Comparison of ENCODE assay signal across 8 cellular contexts in genomic region chr16:30715777-30716445, GRCh38. TPM values are rescaled to one million over a fixed set of nuclear protein-coding genes. Genes with fewer than 3 reads are reported as not detected.
DNase-seq lines count a peak whose midpoint lies in the region; ATAC-seq and TF ChIP-seq lines count a peak whose summit lies in the region.

No MANE protein-coding gene starts in this region.

- TF ChIP-seq CTCF in IMR-90 (conservative IDR thresholded peaks at IDR 0.05; ENCODE audit: low read depth, low read length) = no peak
- TF ChIP-seq CTCF in fibroblast of villous mesenchyme (IDR thresholded peaks at IDR 0.05; ENCODE audit: insufficient read depth, low read depth, low read length) = no peak
- no peak for TF ChIP-seq CTCF in esophagus squamous epithelium (IDR thresholded peaks at IDR 0.05)

- CTCF ChIA-PET in IMR-90 (lab: Yijun Ruan, JAX) = no interaction called here

- no peak overlapping the region for H2BK5ac ChIP-seq in IMR-90 (ENCODE audit: low read depth, low read length, poor library complexity, severe bottlenecking)

- H4K5ac ChIP-seq in IMR-90 (ENCODE audit: low read depth, low read length) = no peak overlapping the region

- dilution Hi-C loops in IMR-90 (cut with HindIII; ENCODE audit: low sequenced_read_pairs, unreplicated experiment) = no loop called here

- H3K4me3 ChIP-seq in IMR-90 (ENCODE audit: insufficient read depth, low read depth, low read length) = no peak overlapping the region
- no peak overlapping the region for H3K4me3 ChIP-seq in fibroblast of villous mesenchyme (ENCODE audit: low read depth, low read length)
- H3K4me3 ChIP-seq in esophagus squamous epithelium = no peak overlapping the region

- H4K8ac ChIP-seq in IMR-90 (ENCODE audit: low read depth in 2 of 2, low read length in 2 of 2) = no peak overlapping the region

- H3K14ac ChIP-seq in IMR-90 (replicated peaks; ENCODE audit: low read depth, low read length) = no peak overlapping the region

- no peak overlapping the region for H2BK120ac ChIP-seq in IMR-90 (ENCODE audit: low read depth, low read length)

- WGBS in IMR-90 (ENCODE audit: extremely low coverage in 2 of 2, insufficient read length in 1 of 2), 2 experiments = no CpG with 5 or more reads among the region's 17 CpGs
- WGBS in esophagus squamous epithelium, 2 donors = 70 to 77% methylated on average over 13 to 16 of the region's 17 CpGs

- no peak overlapping the region for H4K91ac ChIP-seq in IMR-90 (ENCODE audit: insufficient read depth, low read depth, low read length)

- H3K27me3 ChIP-seq in IMR-90 (ENCODE audit: control insufficient read depth, insufficient read depth, low read length) = no peaks in the 10 kb centered on the region
- H3K27me3 ChIP-seq in esophagus squamous epithelium = no peaks in the 10 kb centered on the region

- POLR2A ChIA-PET in IMR-90 (lab: Charles Lee; ENCODE audit: unreplicated experiment) = no interaction called here

- no peak overlapping the region for H3K9ac ChIP-seq in IMR-90 (ENCODE audit: low read depth, low read length)

- H3K27ac ChIP-seq in IMR-90 (ENCODE audit: insufficient read depth, low read length) (no peak overlapping the region), esophagus squamous epithelium (peak overlapping the region in 2 of 4 donors; percentile 29 to 55)

- DNase-seq in IMR-90 = peak; percentile 36
- peak; percentile 29 to 41 for DNase-seq in activated CD4-positive, alpha-beta T cell treated with anti-CD3 and anti-CD28 coated beads, Interleukin-2, amount 50 U/mL, for 48 hours
- peak; percentile 47 for DNase-seq in fibroblast of villous mesenchyme (ENCODE audit: low read depth)
- DNase-seq in stimulated activated CD8-positive, alpha-beta memory T cell treated with anti-CD3 and anti-CD28 coated beads, Interleukin-4, amount 100 ng/mL, for 24 hours (ENCODE audit: low read depth) = peak; percentile 19
- no peak for DNase-seq in cerebellar cortex (ENCODE audit: low spot score)
- no peak for DNase-seq in esophagus squamous epithelium (lab: John Stamatoyannopoulos, UW)
- DNase-seq in H4 (ENCODE audit: low spot score) = no peak
- no peak for DNase-seq in glomerular visceral epithelial cell (ENCODE audit: extremely low spot score)

- H4K20me1 ChIP-seq in IMR-90 (ENCODE audit: insufficient read depth, low read length) = peaks cover 14% of the 10 kb centered on the region

- no peak overlapping the region for H3K56ac ChIP-seq in IMR-90 (ENCODE audit: extremely low read depth, insufficient read depth, low read length)

- no peak overlapping the region for H2AFZ ChIP-seq in IMR-90 (replicated peaks; ENCODE audit: low read length, poor library complexity)

- H3K4ac ChIP-seq in IMR-90 (ENCODE audit: low read depth, low read length) = no peak overlapping the region

- H3K23ac ChIP-seq in IMR-90 (ENCODE audit: low read depth, low read length) = no peak overlapping the region

- intact Hi-C loops in IMR-90 (cut with micrococcal nuclease) = no loop called here
- intact Hi-C loops in esophagus squamous epithelium (cut with DNase I) = no loop called here

- TF ChIP-seq POLR2A in IMR-90 (IDR thresholded peaks at IDR 0.05; ENCODE audit: low read depth, low read length) (no peak), esophagus squamous epithelium (IDR thresholded peaks at IDR 0.05) (no peak)

- H3K36me3 ChIP-seq in IMR-90 (ENCODE audit: control insufficient read depth, insufficient read depth, low read length) = peaks cover 66% of the 10 kb centered on the region
- peaks cover 47 to 100% (median 87%) of the 10 kb centered on the region in 3 donors for H3K36me3 ChIP-seq in esophagus squamous epithelium

- no peak for ATAC-seq in IMR-90 (ENCODE audit: low read depth)

- no peak overlapping the region for H3K4me2 ChIP-seq in IMR-90 (ENCODE audit: low read depth, low read length)

- no peak overlapping the region for H2AK5ac ChIP-seq in IMR-90 (ENCODE audit: low read depth, low read length)

- peaks cover 32 to 57% of the 10 kb centered on the region in 2 experiments for H3K79me1 ChIP-seq in IMR-90 (ENCODE audit: low read depth in 1 of 2, low read length in 2 of 2)

- peaks cover 7% of the 10 kb centered on the region; the same call in 1 of the 2 replicates for H3K9me1 ChIP-seq in IMR-90 (ENCODE audit: insufficient read depth, low read length)

- TF ChIP-seq RAD21 in IMR-90 (IDR thresholded peaks at IDR 0.05; ENCODE audit: low read length) = no peak

- in situ Hi-C loops in IMR-90 (cut with MboI; ENCODE audit: low sequenced_read_pairs) = no loop called here

- BruUV-seq in IMR-90 (replicated peaks; lab: Mats Ljungman, UMichigan) = no TSS peak

- H3K18ac ChIP-seq in IMR-90 (ENCODE audit: low read depth, low read length) = no peak overlapping the region

- H2BK20ac ChIP-seq in IMR-90 (ENCODE audit: low read depth, low read length) = no peak overlapping the region

- no peak overlapping the region for H2BK15ac ChIP-seq in IMR-90 (ENCODE audit: low read depth, low read length)

- H3K9me3 ChIP-seq in IMR-90 (ENCODE audit: control insufficient read depth, insufficient read depth, low read length) (no peaks in the 10 kb centered on the region), esophagus squamous epithelium (no peaks in the 10 kb centered on the region)

- H3K4me1 ChIP-seq in IMR-90 (ENCODE audit: control insufficient read depth, insufficient read depth, low read length) (peaks cover 5% of the 10 kb centered on the region; the same call in 1 of the 2 replicates), esophagus squamous epithelium (peaks cover 6 to 7% (median 6%) of the 10 kb centered on the region in 3 donors)

- H2AK9ac ChIP-seq in IMR-90 (replicated peaks; ENCODE audit: low read depth, low read length, poor library complexity) = peak overlapping the region; percentile 16

TF ChIP-seq in IMR-90, 13 proteins besides CTCF, POLR2A, EP300 and RAD21 (continues in another document):
- TF ChIP-seq MXI1 (IDR thresholded peaks at IDR 0.05; ENCODE audit: borderline replicate concordance, low read depth, low read length) = no peak
- no peak for TF ChIP-seq MAZ (IDR thresholded peaks at IDR 0.05; ENCODE audit: borderline replicate concordance, low read depth, low read length)
- TF ChIP-seq, protein P1, sequence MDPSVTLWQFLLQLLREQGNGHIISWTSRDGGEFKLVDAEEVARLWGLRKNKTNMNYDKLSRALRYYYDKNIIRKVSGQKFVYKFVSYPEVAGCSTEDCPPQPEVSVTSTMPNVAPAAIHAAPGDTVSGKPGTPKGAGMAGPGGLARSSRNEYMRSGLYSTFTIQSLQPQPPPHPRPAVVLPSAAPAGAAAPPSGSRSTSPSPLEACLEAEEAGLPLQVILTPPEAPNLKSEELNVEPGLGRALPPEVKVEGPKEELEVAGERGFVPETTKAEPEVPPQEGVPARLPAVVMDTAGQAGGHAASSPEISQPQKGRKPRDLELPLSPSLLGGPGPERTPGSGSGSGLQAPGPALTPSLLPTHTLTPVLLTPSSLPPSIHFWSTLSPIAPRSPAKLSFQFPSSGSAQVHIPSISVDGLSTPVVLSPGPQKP (IDR thresholded peaks at IDR 0.05; ENCODE audit: borderline replicate concordance, low read depth, low read length) = no peak
- no peak for TF ChIP-seq BHLHE40 (IDR thresholded peaks at IDR 0.05; ENCODE audit: low read depth, low read length)
- no peak for TF ChIP-seq FOS (IDR thresholded peaks at IDR 0.05; ENCODE audit: low read depth, low read length)
- TF ChIP-seq SMC3 (IDR thresholded peaks at IDR 0.05; ENCODE audit: low read depth, low read length) = no peak
- no peak for TF ChIP-seq RFX5 (IDR thresholded peaks at IDR 0.05; ENCODE audit: low read depth, low read length)
- TF ChIP-seq CEBPB (IDR thresholded peaks at IDR 0.05; ENCODE audit: low read depth, low read length) = no peak
- no peak for TF ChIP-seq MAFK (IDR thresholded peaks at IDR 0.05; ENCODE audit: low read depth, low read length)
- TF ChIP-seq NFE2L2 (IDR thresholded peaks at IDR 0.05; ENCODE audit: low read depth, low read length) = no peak
- TF ChIP-seq CHD1 (IDR thresholded peaks at IDR 0.05; ENCODE audit: low read depth, low read length) = no peak

RNA-seq across cellular contexts. Expression of gene SRCAP, which starts 16.9 kb away (rescaled TPM):
- total RNA-seq in IMR-90 (2012; rRNA removed) (4.5 and 6.4 TPM in 2 replicates), fibroblast of villous mesenchyme (15.1 and 16.8 TPM in 2 replicates), esophagus squamous epithelium (10 to 100 TPM; 10.7 to 39.6 (median 26.1) TPM)
- 8.2 and 8.9 TPM in 2 replicates for polyA plus RNA-seq in IMR-90 (2012; rRNA removed)
- 3.1 and 6.8 TPM in 2 replicates for polyA plus RNA-seq in IMR-90 (2012; cell fraction: cytosol; rRNA removed)
- polyA plus RNA-seq in IMR-90 (2012; cell fraction: nucleus; rRNA removed; ENCODE audit: low replicate concordance) = 15.4 and 26.0 TPM in 2 replicates
- 5.0 and 6.2 TPM in 2 replicates for total RNA-seq in H4 (2014; rRNA removed; shearing (Covaris generic))

RNA-seq across cellular contexts. Expression of gene PHKG2, which starts 32.3 kb away (rescaled TPM):
- 26.0 and 26.7 TPM in 2 replicates for total RNA-seq in IMR-90 (2012; rRNA removed)
- polyA plus RNA-seq in IMR-90 (2012; rRNA removed) = 37.7 and 38.9 TPM in 2 replicates
- polyA plus RNA-seq in IMR-90 (2012; cell fraction: cytosol; rRNA removed) = 20.1 and 32.6 TPM in 2 replicates
- 162 and 239 TPM in 2 replicates for polyA plus RNA-seq in IMR-90 (2012; cell fraction: nucleus; rRNA removed; ENCODE audit: low replicate concordance)
- total RNA-seq in fibroblast of villous mesenchyme = 22.2 and 26.3 TPM in 2 replicates
- 10 to 100 TPM; 18.6 to 27.8 (median 21.7) TPM for total RNA-seq in esophagus squamous epithelium
- total RNA-seq in H4 (2014; rRNA removed; shearing (Covaris generic)) = 30.8 and 42.5 TPM in 2 replicates

RNA-seq across cellular contexts. Expression of gene CFAP119, which starts 46.0 kb away (rescaled TPM):
- total RNA-seq in IMR-90 (2012; rRNA removed) (0.90 and 1.7 TPM in 2 replicates), fibroblast of villous mesenchyme (1.3 and 3.2 TPM in 2 replicates), esophagus squamous epithelium (1 to 10 TPM in 3 of 4 donors, not detected in 1; 1.3 to 5.0 (median 3.4) TPM)
- polyA plus RNA-seq in IMR-90 (2012; rRNA removed) = 7.6 and 8.8 TPM in 2 replicates
- 5.0 and 5.2 TPM in 2 replicates for polyA plus RNA-seq in IMR-90 (2012; cell fraction: cytosol; rRNA removed)
- 47.8 and 56.3 TPM in 2 replicates for polyA plus RNA-seq in IMR-90 (2012; cell fraction: nucleus; rRNA removed; ENCODE audit: low replicate concordance)
- 1.9 and 11.0 TPM in 2 replicates for total RNA-seq in H4 (2014; rRNA removed; shearing (Covaris generic))

RNA-seq across cellular contexts. Expression of gene RNF40, which starts 46.2 kb away (rescaled TPM):
- 63.9 and 72.4 TPM in 2 replicates for total RNA-seq in IMR-90 (2012; rRNA removed)
- 46.7 and 49.7 TPM in 2 replicates for polyA plus RNA-seq in IMR-90 (2012; rRNA removed)
- 22.2 and 29.2 TPM in 2 replicates for polyA plus RNA-seq in IMR-90 (2012; cell fraction: cytosol; rRNA removed)
- 74.3 and 98.0 TPM in 2 replicates for polyA plus RNA-seq in IMR-90 (2012; cell fraction: nucleus; rRNA removed; ENCODE audit: low replicate concordance)
- total RNA-seq in fibroblast of villous mesenchyme = 68.9 and 88.9 TPM in 2 replicates
- total RNA-seq in esophagus squamous epithelium = 10 to 100 TPM; 53.8 to 81.1 (median 73.4) TPM
- 57.9 and 79.2 TPM in 2 replicates for total RNA-seq in H4 (2014; rRNA removed; shearing (Covaris generic))

RNA-seq across cellular contexts. Expression of gene FBRS, which starts 57.7 kb away (rescaled TPM):
- total RNA-seq in IMR-90 (2012; rRNA removed) (2.0 and 2.8 TPM in 2 replicates), fibroblast of villous mesenchyme (30.2 and 30.3 TPM in 2 replicates), esophagus squamous epithelium (10 to 100 TPM; 22.3 to 80.2 (median 45.3) TPM)
- 20.5 and 22.4 TPM in 2 replicates for polyA plus RNA-seq in IMR-90 (2012; rRNA removed)
- 15.0 and 18.0 TPM in 2 replicates for polyA plus RNA-seq in IMR-90 (2012; cell fraction: cytosol; rRNA removed)
- polyA plus RNA-seq in IMR-90 (2012; cell fraction: nucleus; rRNA removed; ENCODE audit: low replicate concordance) = 64.6 and 100 TPM in 2 replicates
- total RNA-seq in H4 (2014; rRNA removed; shearing (Covaris generic)) = 5.0 and 5.9 TPM in 2 replicates

Comparison
In these comparisons a context has a peak if more than half of its experiments do, and no peak if none do; other contexts are left out.
1. DNase-seq: peak in IMR-90 (single experiment), activated CD4-positive, alpha-beta T cell treated with anti-CD3 and anti-CD28 coated beads, Interleukin-2, amount 50 U/mL, for 48 hours (2 of 2), fibroblast of villous mesenchyme (single experiment) and stimulated activated CD8-positive, alpha-beta memory T cell treated with anti-CD3 and anti-CD28 coated beads, Interleukin-4, amount 100 ng/mL, for 24 hours (single experiment); none in cerebellar cortex (single experiment), esophagus squamous epithelium (single experiment), H4 (single experiment) and glomerular visceral epithelial cell (single experiment).